ENCODE assay signal across 9 cellular contexts in the genomic region with DNA sequence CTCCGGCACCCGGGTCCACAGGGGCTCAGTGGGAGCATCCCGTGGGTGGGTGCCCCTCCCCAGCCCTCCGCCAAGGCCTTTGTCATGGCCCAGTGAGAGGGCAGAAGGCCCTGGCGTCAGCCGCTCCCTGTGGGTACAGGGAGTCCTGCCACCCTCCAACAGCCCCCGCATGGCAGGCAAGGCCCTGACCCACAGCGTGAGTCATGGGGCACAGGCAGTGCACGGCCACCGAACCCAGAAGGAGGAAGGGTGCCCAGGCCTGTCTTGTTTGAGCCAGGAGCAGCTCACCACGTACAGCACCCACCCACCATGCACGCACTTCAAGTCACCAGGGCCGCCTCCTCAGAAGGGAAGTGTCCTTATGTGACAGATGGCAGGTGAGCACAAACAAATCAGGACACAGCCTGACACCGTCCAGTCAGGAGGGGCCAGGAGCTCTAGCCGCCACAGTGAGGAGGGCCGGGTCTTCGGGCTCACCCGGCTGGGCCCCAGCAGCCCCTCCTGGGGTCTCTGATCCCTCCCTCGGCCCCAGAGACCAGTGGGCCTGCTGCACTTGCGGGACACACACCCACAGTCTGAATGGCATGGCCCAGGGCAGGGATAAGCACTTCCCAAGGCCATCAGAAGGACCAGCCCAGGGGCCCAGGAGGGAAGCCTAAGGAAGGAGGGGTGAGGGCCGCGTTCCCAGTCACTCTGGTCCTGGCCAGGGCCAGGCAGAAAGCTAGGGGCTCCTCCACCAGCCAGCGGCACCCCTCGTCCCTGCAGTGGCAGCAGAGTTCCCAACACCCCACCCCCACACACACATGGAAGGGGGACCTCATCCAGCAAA. TPM values are rescaled to one million over a fixed set of nuclear protein-coding genes. Genes with fewer than 3 reads are reported as not detected.
DNase-seq lines count a peak whose midpoint lies in the region; ATAC-seq, FAIRE-seq and TF ChIP-seq lines count a peak whose summit lies in the region.
"Had no signal": no experiment of that assay in that cellular context is flagged by ENCODE, and none has a peak within 500 bp of the region (broad histone marks: within the 10 kb centered on the region; RNA-seq: fewer than 3 reads in every experiment).

No MANE protein-coding gene starts in this region.

- H2BK15ac ChIP-seq in H1 (ENCODE audit: low read length) = peak overlapping the region; percentile 61; the same call in 1 of the 2 replicates

- peak overlapping the region in 1 of 4 experiments; percentile 28; a peak in 1 of 7 replicates for H3K9ac ChIP-seq in H1 (replicated peaks in 1 of 4; ENCODE audit: extremely low read depth in 1 of 4, low read depth in 3 of 4, low read length in 3 of 4)

- no peak for TF ChIP-seq CTCF in H1 (IDR thresholded peaks at IDR 0.05; ENCODE audit: control extremely low read depth in 1 of 3, insufficient read depth in 1 of 3, low read depth in 1 of 3, low read length in 3 of 3)

- H4K91ac ChIP-seq in H1 (replicated peaks; ENCODE audit: insufficient read length, low read length) = no peak overlapping the region

- H2BK12ac ChIP-seq in H1 (ENCODE audit: low read depth, low read length) = peak overlapping the region; percentile 60; the same call in 1 of the 2 replicates

- no peak overlapping the region for H3K23ac ChIP-seq in H1 (ENCODE audit: insufficient read length)

- peak overlapping the region; percentile 31 for H4K8ac ChIP-seq in H1 (ENCODE audit: extremely low read depth, insufficient read depth, low read length)

- peaks cover 0 to 30% of the 10 kb centered on the region in 2 experiments; a peak in 1 of 4 replicates for H3K79me2 ChIP-seq in H1 (ENCODE audit: control insufficient read depth in 1 of 2, insufficient read depth in 2 of 2, low read length in 2 of 2)

- no peak overlapping the region for H3K14ac ChIP-seq in H1 (ENCODE audit: insufficient read length)

- no peak overlapping the region for H3K56ac ChIP-seq in H1 (replicated peaks; ENCODE audit: insufficient read length, low read depth, low read length)

- no peak overlapping the region for H3K4ac ChIP-seq in H1 (replicated peaks; ENCODE audit: insufficient read length, low read depth, low read length)

- POLR2A ChIA-PET in H1 (lab: Charles Lee; ENCODE audit: partially characterized antibody) = no interaction called here

- CTCF ChIA-PET in H1 (lab: Charles Lee; ENCODE audit: partially characterized antibody) = interaction anchor here (0.9 to 7.6 kb wide), 8 partner anchors 11 to 195 kb away, joined by 3 to 70 read pairs (median 5); partner anchors contain the start of gene BIN1

- ATAC-seq in HG03097 (IDR thresholded peaks at IDR 0.05; ENCODE audit: low FRiP score, unreplicated experiment) = peak; percentile 25

- no peak overlapping the region for H3K4me3 ChIP-seq in H1 (ENCODE audit: extremely low read depth in 1 of 4, insufficient read depth in 2 of 4, low read depth in 3 of 4, low read length in 4 of 4)
- H3K4me3 ChIP-seq: lung had no signal

- no peak overlapping the region for H2BK120ac ChIP-seq in H1 (replicated peaks; ENCODE audit: low read depth, low read length)

- H2AFZ ChIP-seq in H1 (ENCODE audit: low read length) = no peak overlapping the region

- no peak overlapping the region for H2BK20ac ChIP-seq in H1 (ENCODE audit: low read length)

- H3K18ac ChIP-seq in H1 (ENCODE audit: extremely low read depth, low read length) = peak overlapping the region; percentile 76; the same call in 1 of the 2 replicates

- FAIRE-seq in H1 (lab: Jason Lieb, UNC) = no peak

- no peaks in the 10 kb centered on the region for H3K9me3 ChIP-seq in H1 (ENCODE audit: insufficient read depth in 2 of 2, low read depth in 1 of 2, low read length in 1 of 2)

- H3K79me1 ChIP-seq in H1 (ENCODE audit: low read depth, low read length) = peaks cover 11% of the 10 kb centered on the region; the same call in 1 of the 2 replicates

- no peaks in the 10 kb centered on the region for H3K36me3 ChIP-seq in H1 (ENCODE audit: control insufficient read depth in 2 of 4, insufficient read depth in 4 of 4, low read length in 3 of 4)

- WGBS in H1 (ENCODE audit: extremely low coverage in 1 of 2, insufficient coverage in 1 of 2, insufficient read length in 1 of 2, insufficient replicate concordance in 2 of 2, low coverage in 1 of 2, low lambda C conversion rate in 2 of 2, missing lambda C conversion rate in 1 of 2), 2 experiments = 91% methylated on average over 22 of the region's 24 CpGs; no CpG with 5 or more reads in 1 of the 2 experiments

- TF ChIP-seq POLR2A in GM19099 (IDR thresholded peaks at IDR 0.05; ENCODE audit: extremely low read depth, insufficient read length, low read depth) = peak; percentile 52
- TF ChIP-seq POLR2A in H1 (IDR thresholded peaks at IDR 0.05; ENCODE audit: control extremely low read depth in 1 of 2, low read depth in 2 of 2, low read length in 2 of 2) = no peak

- DNase-seq in activated CD4-positive, alpha-beta T cell treated with anti-CD3 and anti-CD28 coated beads for 48 hours = peak; percentile 69
- DNase-seq in H1 (ENCODE audit: low read depth in 1 of 2, low spot score in 2 of 2) (no peak), NOMO-1 (lab: John Stamatoyannopoulos, UW; ENCODE audit: unreplicated experiment in 2 of 2) (no peak), GM19240 (ENCODE audit: insufficient read length, low spot score) (no peak), GOT3 (lab: John Stamatoyannopoulos, UW) (no peak)
- DNase-seq in stimulated activated CD4-positive, alpha-beta T cell treated with anti-CD3 and anti-CD28 coated beads, Interleukin-1b, Interleukin-23, amount 100 ng/mL, for 4 hours (ENCODE audit: low read depth in 2 of 2) = peak; percentile 30 to 32

- TF ChIP-seq EP300 in H1 (IDR thresholded peaks at IDR 0.05; ENCODE audit: borderline replicate concordance in 1 of 2, low read depth in 2 of 2, low read length in 2 of 2) = no peak

- no peak overlapping the region; the same call in 1 of the 2 replicates for H3K27ac ChIP-seq in H1 (ENCODE audit: low read depth, low read length)

- H3K4me2 ChIP-seq in H1 (ENCODE audit: insufficient read depth in 1 of 2, low read depth in 2 of 2, low read length in 2 of 2) = no peak overlapping the region

- 0 out of 2 replicates have a peak, but pooled peaks cover 2% of the 10 kb centered on the region for H3K23me2 ChIP-seq in H1 (ENCODE audit: low read depth, low read length)

- H3K27me3 ChIP-seq in H1 (replicated peaks in 1 of 4; ENCODE audit: control insufficient read depth in 3 of 4, extremely low read depth in 1 of 4, insufficient read depth in 3 of 4, low read length in 3 of 4) = no peaks in the 10 kb centered on the region

- H2AK5ac ChIP-seq in H1 (ENCODE audit: low read depth, low read length) = peak overlapping the region; percentile 86

- TF ChIP-seq RAD21 in H1 (IDR thresholded peaks at IDR 0.05 in 1 of 2, conservative IDR thresholded peaks at IDR 0.05 in 1 of 2; ENCODE audit: low read depth in 2 of 2, low read length in 2 of 2) = no peak

- H4K5ac ChIP-seq in H1 (ENCODE audit: insufficient read length, low read depth, low read length) = no peak overlapping the region

- peak overlapping the region; percentile 73; the same call in 1 of the 2 replicates for H2BK5ac ChIP-seq in H1 (ENCODE audit: low read depth, low read length)

- H3K4me1 ChIP-seq in H1 (replicated peaks in 1 of 4; ENCODE audit: control insufficient read depth in 3 of 4, insufficient read depth in 4 of 4, low read length in 3 of 4) = peaks cover 0 to 26% (median 9%) of the 10 kb centered on the region in 4 experiments; a peak in 5 of 7 replicates

- H4K20me1 ChIP-seq in H1 (replicated peaks in 1 of 2; ENCODE audit: control insufficient read depth in 1 of 2, insufficient read depth in 2 of 2, low read length in 2 of 2) = peaks cover 2 to 4% of the 10 kb centered on the region in 2 experiments

TF ChIP-seq in H1, 55 proteins besides CTCF, POLR2A, EP300 and RAD21 (continues in another document):
- TF ChIP-seq SRF (IDR thresholded peaks at IDR 0.05; ENCODE audit: low read depth, low read length) (no peak), CHD1 (IDR thresholded peaks at IDR 0.05; ENCODE audit: low read depth, low read length) (no peak), BRCA1 (IDR thresholded peaks at IDR 0.05; ENCODE audit: low read depth, low read length) (no peak), ASH2L (IDR thresholded peaks at IDR 0.05; ENCODE audit: low read length) (no peak), BCL11A (IDR thresholded peaks at IDR 0.05; ENCODE audit: low read depth in 2 of 2, low read length in 2 of 2) (no peak), RFX5 (IDR thresholded peaks at IDR 0.05; ENCODE audit: borderline replicate concordance, low read depth, low read length) (no peak)

RNA-seq across cellular contexts. Expression of gene BIN1, which starts 25.8 kb away (rescaled TPM):
- total RNA-seq in H1 (2021; fragmentation: NEBNext Ultra II Directional; extraction: Animal tissue kit (Norgen Biotek cat#: 25700)) = 35.6 and 41.9 TPM in 2 replicates
- polyA plus RNA-seq in H1 (2011; rRNA removed) = 23.6 and 35.1 TPM in 2 replicates
- polyA plus RNA-seq in H1 (2011; cell fraction: cytosol; rRNA removed) = 39.0 TPM
- 102 TPM for polyA plus RNA-seq in H1 (2011; cell fraction: nucleus; rRNA removed)
- polyA plus RNA-seq in H1 (2012, experiment 1 of 2) = 35.4 to 47.3 TPM (median 43.6 TPM) in 4 replicates
- 30.3 TPM for polyA plus RNA-seq in H1 (2012, experiment 2 of 2)
- polyA plus RNA-seq in H1 (2013, experiment 1 of 2) = 32.3 TPM
- 31.5 TPM for polyA plus RNA-seq in H1 (2013, experiment 2 of 2)
- polyA minus RNA-seq in H1 (2011; rRNA and poly(A)+ RNA removed) = 14.7 and 16.2 TPM in 2 replicates
- 14.2 TPM for polyA minus RNA-seq in H1 (2011; cell fraction: cytosol; rRNA and poly(A)+ RNA removed)
- polyA minus RNA-seq in H1 (2011; cell fraction: nucleus; rRNA and poly(A)+ RNA removed) = 19.4 TPM

Comparison
In these comparisons a context has a peak if more than half of its experiments do, and no peak if none do; other contexts are left out.
1. DNase-seq: peak in activated CD4-positive, alpha-beta T cell treated with anti-CD3 and anti-CD28 coated beads for 48 hours (single experiment) and stimulated activated CD4-positive, alpha-beta T cell treated with anti-CD3 and anti-CD28 coated beads, Interleukin-1b, Interleukin-23, amount 100 ng/mL, for 4 hours (2 of 2); none in H1 (0 of 2), NOMO-1 (0 of 2), GM19240 (single experiment) and GOT3 (single experiment).